ENCODE assay signal across 8 cellular contexts in genomic region chr14:35404496-35405303, GRCh38. TPM values are rescaled to one million over a fixed set of nuclear protein-coding genes. Genes with fewer than 3 reads are reported as not detected.
A peak's percentile ranks its signal among the peaks of the same experiment; 100 is the strongest.
DNase-seq lines count a peak whose midpoint lies in the region; ATAC-seq and TF ChIP-seq lines count a peak whose summit lies in the region.

Gene NFKBIA (minus strand): TSS chr14:35404749. CDS start chr14:35404644, 105 bp downstream.

- H3K27ac ChIP-seq in parathyroid adenoma (peak within 1 kb of the TSS; percentile 100), tibial nerve (peak within 1 kb of the TSS; percentile 98 to 100 (median 98))

- peak within 1 kb of the TSS; percentile 98 for H3K4me3 Mint-ChIP-seq in activated naive CD8-positive, alpha-beta T cell

- H3K36me3 ChIP-seq in parathyroid adenoma (ENCODE audit: control insufficient read depth, insufficient read depth, low read length) (no peaks in the 10 kb centered on the region), tibial nerve (peaks cover 15 to 39% (median 34%) of the 10 kb centered on the region in 3 donors)

- H3K27me3 ChIP-seq in parathyroid adenoma (ENCODE audit: control insufficient read depth, insufficient read depth, low read length) (no peaks in the 10 kb centered on the region), tibial nerve (no peaks in the 10 kb centered on the region)

- ATAC-seq in HG02610 (IDR thresholded peaks at IDR 0.05; ENCODE audit: unreplicated experiment): peak; percentile 49

- peak within 1 kb of the TSS; percentile 91 for H3K4me2 ChIP-seq in parathyroid adenoma (ENCODE audit: low read length)

- DNase-seq in NCI-H1048 (lab: John Stamatoyannopoulos, UW) (peak; percentile 70), SKM-1 treated with dmso at 0.1 percent for 144 hours (lab: John Stamatoyannopoulos, UW; ENCODE audit: unreplicated experiment) (peak; percentile 62), head of caudate nucleus (peak; percentile 81 to 97 (median 93)), tibial nerve (ENCODE audit: low spot score in 2 of 2) (peak; percentile 83 to 89)

- H3K9ac ChIP-seq in parathyroid adenoma: peak within 1 kb of the TSS; percentile 100

- peaks cover 39% of the 10 kb centered on the region for H3K4me1 Mint-ChIP-seq in activated naive CD8-positive, alpha-beta T cell (ENCODE audit: low read depth)

- H3K27ac Mint-ChIP-seq in activated naive CD8-positive, alpha-beta T cell: peak within 1 kb of the TSS; percentile 99

- TF ChIP-seq CTCF in GM12872 (IDR thresholded peaks at IDR 0.05; ENCODE audit: insufficient read depth, low read depth, low read length): peak; percentile 36
- peak; percentile 44 for TF ChIP-seq CTCF in parathyroid adenoma (IDR thresholded peaks at IDR 0.05)
- peak in 4 of 5 experiments; percentile 25 to 52 (median 42) for TF ChIP-seq CTCF in tibial nerve (IDR thresholded peaks at IDR 0.05)

- no peaks in the 10 kb centered on the region for H3K27me3 Mint-ChIP-seq in activated naive CD8-positive, alpha-beta T cell

- TF ChIP-seq EP300 in tibial nerve (IDR thresholded peaks at IDR 0.05): peak in 1 of 2 donors; percentile 93

- H3K36me3 Mint-ChIP-seq in activated naive CD8-positive, alpha-beta T cell: peaks cover 26% of the 10 kb centered on the region

- no peaks in the 10 kb centered on the region for H3K9me3 Mint-ChIP-seq in activated naive CD8-positive, alpha-beta T cell (ENCODE audit: low read depth)

- no peaks in the 10 kb centered on the region for H3K9me3 ChIP-seq in parathyroid adenoma (ENCODE audit: control insufficient read depth, low read length)
- H3K9me3 ChIP-seq in tibial nerve: no peaks in the 10 kb centered on the region

- peak within 1 kb of the TSS; percentile 82 for H3K4me3 ChIP-seq in parathyroid adenoma (ENCODE audit: low read depth, low read length)
- H3K4me3 ChIP-seq in tibial nerve: peak within 1 kb of the TSS; percentile 69 to 97 (median 92)

- peaks cover 15% of the 10 kb centered on the region for H3K79me2 ChIP-seq in parathyroid adenoma

- H3K4me1 ChIP-seq in parathyroid adenoma (peaks cover 38% of the 10 kb centered on the region), tibial nerve (peaks cover 0 to 52% (median 40%) of the 10 kb centered on the region in 4 donors)

- 0% methylated on average over 29 to 46 of the region's 62 CpGs for WGBS in tibial nerve, 2 donors

- peak within 1 kb of the TSS; percentile 80 for H2AFZ ChIP-seq in parathyroid adenoma

- intact Hi-C loops in head of caudate nucleus (cut with DNase I): loop anchor here (2.0 to 10.0 kb wide), 6 partner anchors 112 to 420 kb away; partner anchors contain the start of genes BRMS1L, FAM177A1, PPP2R3C and PRORP

- peak; percentile 96 to 97 for TF ChIP-seq POLR2A in tibial nerve (IDR thresholded peaks at IDR 0.05)

RNA-seq across cellular contexts. Expression of gene NFKBIA, which starts in this region (rescaled TPM):
- 1,000 to 10,000 TPM in 1 of 4 donors, 100 to 1,000 TPM in 3; 631 to 1,165 (median 930) TPM for total RNA-seq in tibial nerve

Comparison
In these comparisons a context has a peak if more than half of its experiments do, and no peak if none do; other contexts are left out.
1. Peak in every context shown above with its lines: DNase-seq, ATAC-seq, H3K4me3 ChIP-seq and H3K27ac ChIP-seq.